ENCODE assay signal across 9 cellular contexts in the genomic region with DNA sequence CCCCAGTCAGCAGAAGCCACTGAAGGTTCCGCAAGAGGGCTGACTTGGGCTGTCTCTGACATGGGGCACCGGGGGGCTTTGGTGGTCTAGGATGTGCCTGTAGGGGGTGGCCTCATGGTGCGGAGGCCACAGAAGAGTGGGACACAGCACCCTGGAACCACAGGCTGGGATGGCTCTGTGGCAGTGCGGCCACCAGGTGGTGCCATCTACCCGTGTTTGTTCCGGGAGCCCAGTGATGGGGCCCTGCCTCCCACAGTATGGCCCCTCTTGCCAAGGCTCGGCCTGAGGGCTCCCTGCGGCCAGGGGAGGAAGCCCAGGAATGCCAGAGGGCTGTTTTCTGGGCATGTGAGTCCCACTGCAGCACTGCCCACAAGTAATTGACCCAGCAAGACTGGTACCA. TPM values are rescaled to one million over a fixed set of nuclear protein-coding genes. Genes with fewer than 3 reads are reported as not detected.
DNase-seq lines count a peak whose midpoint lies in the region; ATAC-seq, FAIRE-seq and TF ChIP-seq lines count a peak whose summit lies in the region.
"Not testable (repeated sequence)": the region's sequence is repeated elsewhere in the genome, so short reads cannot be mapped to it uniquely, and the experiment has no call there.
"Had no signal": no experiment of that assay in that cellular context is flagged by ENCODE, and none has a peak within 500 bp of the region (broad histone marks: within the 10 kb centered on the region; RNA-seq: fewer than 3 reads in every experiment).

No MANE protein-coding gene starts in this region.

- ATAC-seq in GM18868 (IDR thresholded peaks at IDR 0.05; ENCODE audit: unreplicated experiment) (peak; percentile 79), GM21367 (IDR thresholded peaks at IDR 0.05; ENCODE audit: unreplicated experiment) (peak; percentile 90), HG02642 (IDR thresholded peaks at IDR 0.05; ENCODE audit: poor library complexity, unreplicated experiment) (peak; percentile 83), HG03139 (IDR thresholded peaks at IDR 0.05; ENCODE audit: unreplicated experiment) (peak; percentile 90), RWPE2 (ENCODE audit: low read depth) (peak; percentile 78), K562 (peak; percentile 85), right lobe of liver (peak; percentile 87 to 93 (median 88))
- ATAC-seq in stimulated activated naive CD8-positive, alpha-beta T cell treated with anti-CD3 and anti-CD28 coated beads, Interleukin-15, amount 100 ng/mL, for 72 hours = peak; percentile 79

- not testable (repeated sequence) for H2AFZ ChIP-seq in K562 (ENCODE audit: low read depth, low read length)

- H4K20me1 ChIP-seq in K562 (replicated peaks; ENCODE audit: control insufficient read depth, insufficient read depth, low read length) = not testable (repeated sequence)

- H3K36me3 ChIP-seq in RWPE2 (ENCODE audit: low read depth); K562 (ENCODE audit: control insufficient read depth, insufficient read depth, low read length); right lobe of liver: not testable (repeated sequence)

- TF ChIP-seq EP300 in K562 (IDR thresholded peaks at IDR 0.05; ENCODE audit: low read length) = not testable (repeated sequence)

- H3K4me3 Mint-ChIP-seq in stimulated activated naive CD8-positive, alpha-beta T cell treated with anti-CD3 and anti-CD28 coated beads, Interleukin-15, amount 100 ng/mL, for 72 hours = not testable (repeated sequence)

- CTCF ChIA-PET in K562 (lab: Yijun Ruan, JAX; ENCODE audit: low intra/inter-chr PET ratio) = not testable (repeated sequence)

- H3K9ac ChIP-seq in K562 (ENCODE audit: insufficient read depth in 1 of 2, low read depth in 2 of 2, low read length in 2 of 2) = not testable (repeated sequence)

- H3K4me2 ChIP-seq in K562 (ENCODE audit: insufficient read depth, low read length) = not testable (repeated sequence)

- H3K9me1 ChIP-seq in K562 (ENCODE audit: control insufficient read depth, insufficient read depth, low read length) = not testable (repeated sequence)

- not testable (repeated sequence) for BruUV-seq in K562 (replicated peaks; lab: Mats Ljungman, UMichigan)

- intact Hi-C loops in K562 (cut with micrococcal nuclease); right lobe of liver (cut with DNase I): not testable (repeated sequence)

- H3K79me2 ChIP-seq in K562 (ENCODE audit: control insufficient read depth, insufficient read depth, low read length) = not testable (repeated sequence)

- not testable (repeated sequence) for H3K27ac Mint-ChIP-seq in stimulated activated naive CD8-positive, alpha-beta T cell treated with anti-CD3 and anti-CD28 coated beads, Interleukin-15, amount 100 ng/mL, for 72 hours

- H3K4me1 ChIP-seq in RWPE2 (ENCODE audit: insufficient read depth, poor library complexity, severe bottlenecking); K562 (replicated peaks in 1 of 2; ENCODE audit: control insufficient read depth in 2 of 2, insufficient read depth in 2 of 2, low read length in 2 of 2); right lobe of liver: not testable (repeated sequence)

- POLR2A ChIA-PET in K562 (lab: Yijun Ruan, JAX) = not testable (repeated sequence)

- TF ChIP-seq POLR2A in K562 (conservative IDR thresholded peaks at IDR 0.05); right lobe of liver (IDR thresholded peaks at IDR 0.05): not testable (repeated sequence)

- TF ChIP-seq RAD21 in K562 (CRISPR knock-in tag; conservative IDR thresholded peaks at IDR 0.05 in 1 of 2, IDR thresholded peaks at IDR 0.05 in 1 of 2) = not testable (repeated sequence)

- not testable (repeated sequence) for H3K27me3 Mint-ChIP-seq in stimulated activated naive CD8-positive, alpha-beta T cell treated with anti-CD3 and anti-CD28 coated beads, Interleukin-15, amount 100 ng/mL, for 72 hours

- in situ Hi-C loops in K562 (cut with MboI) = loop anchor here (25.0 kb wide), 1 partner anchor 367 kb away; no protein-coding TSS in a partner anchor

- not testable (repeated sequence) for H3K27ac ChIP-seq in RWPE2 (ENCODE audit: poor library complexity, severe bottlenecking); K562 (ENCODE audit: extremely low read depth, low read depth, low read length); right lobe of liver

- not testable (repeated sequence) for H3K4me1 Mint-ChIP-seq in stimulated activated naive CD8-positive, alpha-beta T cell treated with anti-CD3 and anti-CD28 coated beads, Interleukin-15, amount 100 ng/mL, for 72 hours

- not testable (repeated sequence) for TF ChIP-seq CTCF in RWPE2 (IDR thresholded peaks at IDR 0.05; ENCODE audit: poor library complexity, severe bottlenecking); K562 (IDR thresholded peaks at IDR 0.05 in 2 of 3, conservative IDR thresholded peaks at IDR 0.05 in 1 of 3; ENCODE audit: insufficient read depth in 2 of 3, low read depth in 1 of 3, low read length in 3 of 3); right lobe of liver (IDR thresholded peaks at IDR 0.05)

- not testable (repeated sequence) for H3K9me3 ChIP-seq in RWPE2 (ENCODE audit: severe bottlenecking); K562 (replicated peaks; ENCODE audit: control insufficient read depth, insufficient read depth, low read depth, low read length); right lobe of liver

- H3K9me3 Mint-ChIP-seq in stimulated activated naive CD8-positive, alpha-beta T cell treated with anti-CD3 and anti-CD28 coated beads, Interleukin-15, amount 100 ng/mL, for 72 hours = not testable (repeated sequence)

- not testable (repeated sequence) for H3K4me3 ChIP-seq in RWPE2 (ENCODE audit: severe bottlenecking); K562; right lobe of liver

- not testable (repeated sequence) for DNase-seq in RWPE2 (ENCODE audit: low spot score); K562 (ENCODE audit: extremely low read depth in 1 of 4, low spot score in 3 of 4); right lobe of liver; stimulated activated naive CD8-positive, alpha-beta T cell treated with anti-CD3 and anti-CD28 coated beads, Interleukin-15, amount 100 ng/mL, for 72 hours

- H3K27me3 ChIP-seq in RWPE2 (ENCODE audit: insufficient read depth, poor library complexity, severe bottlenecking); K562 (ENCODE audit: control insufficient read depth in 2 of 2, insufficient read depth in 2 of 2, low read length in 2 of 2); right lobe of liver: not testable (repeated sequence)

- not testable (repeated sequence) for FAIRE-seq in K562 (lab: Jason Lieb, UNC)

- no CpG with 5 or more reads among the region's 8 CpGs for WGBS in K562 (ENCODE audit: insufficient coverage, low coverage, missing lambda C conversion rate)
- no CpG with 5 or more reads among the region's 8 CpGs for WGBS in right lobe of liver (ENCODE audit: insufficient coverage, low coverage, low lambda C conversion rate, missing lambda C conversion rate)

RNA-seq across cellular contexts. Expression of gene GOLGA6L4, which starts 40.0 kb away (rescaled TPM):
- 9.1 and 16.2 TPM in 2 replicates for total RNA-seq in K562 (2011; cell fraction: chromatin; rRNA removed; ENCODE audit: low replicate concordance)
- 4.2 and 5.7 TPM in 2 replicates for total RNA-seq in K562 (2011; cell fraction: nucleolus; rRNA removed)
- total RNA-seq in K562 (2011; cell fraction: nucleoplasm; rRNA removed) = 13.2 and 20.9 TPM in 2 replicates
- total RNA-seq in K562 (2014; rRNA removed) = 1.3 and 2.3 TPM in 2 replicates
- total RNA-seq in K562 (2014; rRNA removed; fragmentation: Illumina TruSeq; extraction: Trizol) = 1.7 and 2.3 TPM in 2 replicates
- 1.6 and 1.7 TPM in 2 replicates for total RNA-seq in K562 (2015; rRNA removed; fragmentation: Illumina TruSeq; extraction: Trizol)
- total RNA-seq in K562 (2021) = 2.1 and 3.2 TPM in 2 replicates
- polyA plus RNA-seq in K562 (2011; rRNA removed) = 2.3 and 2.8 TPM in 2 replicates
- 0.37 and 0.50 TPM in 2 replicates for polyA plus RNA-seq in K562 (2011; cell fraction: cytosol; rRNA removed)
- 4.9 and 6.7 TPM in 2 replicates for polyA plus RNA-seq in K562 (2011; cell fraction: nucleus; rRNA removed)
- polyA plus RNA-seq in K562 (2012) = 1.3 and 3.0 TPM in 2 replicates
- 2.1 and 2.8 TPM in 2 replicates for polyA plus RNA-seq in K562 (2014; fragmentation: Illumina TruSeq; extraction: Trizol)
- polyA plus RNA-seq in K562 (2014; fragmentation: Nextera tagmentation; extraction: Ambion mirVana) = under 1 TPM; 0.71 to 0.72 TPM
- 3.4 and 4.3 TPM in 2 replicates for polyA plus RNA-seq in K562 (2014; rRNA removed)
- polyA minus RNA-seq in K562 (2011; rRNA and poly(A)+ RNA removed) = 1.4 and 1.5 TPM in 2 replicates
- polyA minus RNA-seq in K562 (2011; cell fraction: cytosol; rRNA and poly(A)+ RNA removed) = 1.2 TPM in 2 replicates
- polyA minus RNA-seq in K562 (2011; cell fraction: nucleus; rRNA and poly(A)+ RNA removed) = 2.3 and 4.9 TPM in 2 replicates
- 1 to 10 TPM; 1.0 to 3.5 (median 1.3) TPM for total RNA-seq in right lobe of liver
- total RNA-seq: M059J had no signal
